ENCODE assay signal across 1 cellular context in genomic region chr11:117226388-117227385, GRCh38.
TF ChIP-seq lines count a peak whose summit lies in the region.

No MANE protein-coding gene starts in this region.

TF ChIP-seq in HepG2, 621 proteins besides CTCF, POLR2A, EP300 and RAD21 (continued from another document):
- TF ChIP-seq ZNF776 (CRISPR knock-in tag; IDR thresholded peaks at IDR 0.05) (no peak), HNRNPK (IDR thresholded peaks at IDR 0.05; ENCODE audit: low read depth, low read length, poor library complexity, severe bottlenecking) (no peak), MXD4 (CRISPR knock-in tag; IDR thresholded peaks at IDR 0.05) (0 out of 2 replicates have a peak, but pooled peaks have one; percentile 50), SMC3 (IDR thresholded peaks at IDR 0.05; ENCODE audit: low read length) (peak; percentile 86), NR2F6 (IDR thresholded peaks at IDR 0.05) (no peak), NR2F6 (CRISPR knock-in tag; IDR thresholded peaks at IDR 0.05) (no peak), ZNF770 (CRISPR knock-in tag; IDR thresholded peaks at IDR 0.05) (no peak), PREB (CRISPR knock-in tag; IDR thresholded peaks at IDR 0.05) (no peak), ZNF558 (CRISPR knock-in tag; IDR thresholded peaks at IDR 0.05; ENCODE audit: borderline replicate concordance) (no peak), GATAD1 (CRISPR knock-in tag; IDR thresholded peaks at IDR 0.05) (no peak), ZBTB38 (CRISPR knock-in tag; IDR thresholded peaks at IDR 0.05) (no peak), KDM1A (CRISPR knock-in tag; IDR thresholded peaks at IDR 0.05) (no peak), ZBTB3 (CRISPR knock-in tag; IDR thresholded peaks at IDR 0.05; ENCODE audit: borderline replicate concordance, low read depth) (no peak), RARA (CRISPR knock-in tag; IDR thresholded peaks at IDR 0.05) (no peak), ZNF232 (CRISPR knock-in tag; IDR thresholded peaks at IDR 0.05; ENCODE audit: borderline replicate concordance) (no peak), RBM39 (IDR thresholded peaks at IDR 0.05; ENCODE audit: low read depth, low read length, poor library complexity, severe bottlenecking) (no peak), ZBTB7B (CRISPR knock-in tag; IDR thresholded peaks at IDR 0.05) (no peak), HOXA5 (CRISPR knock-in tag; IDR thresholded peaks at IDR 0.05) (no peak), NBN (conservative IDR thresholded peaks at IDR 0.05) (no peak), CC2D1A (CRISPR knock-in tag; IDR thresholded peaks at IDR 0.05) (no peak), THRA (CRISPR knock-in tag; IDR thresholded peaks at IDR 0.05; ENCODE audit: borderline replicate concordance) (0 out of 2 replicates have a peak, but pooled peaks have one; percentile 26), RFX3 (CRISPR knock-in tag; IDR thresholded peaks at IDR 0.05) (no peak), NONO (IDR thresholded peaks at IDR 0.05) (no peak), NONO (CRISPR knock-in tag; conservative IDR thresholded peaks at IDR 0.05) (no peak), ZNF350 (CRISPR knock-in tag; IDR thresholded peaks at IDR 0.05; ENCODE audit: borderline replicate concordance, low read depth) (no peak), ARID5B (CRISPR knock-in tag; IDR thresholded peaks at IDR 0.05) (no peak), ZFY (CRISPR knock-in tag; IDR thresholded peaks at IDR 0.05) (no peak), GTF3A (CRISPR knock-in tag; conservative IDR thresholded peaks at IDR 0.05) (no peak), ZNF598 (CRISPR knock-in tag; IDR thresholded peaks at IDR 0.05; ENCODE audit: borderline replicate concordance) (no peak), ZNF121 (CRISPR knock-in tag; IDR thresholded peaks at IDR 0.05) (peak; percentile 24; the same call in 1 of the 2 replicates)
TF ChIP-seq in HepG2: peak in this region for 11.
